1 cellular context compared by ENCODE assay signal in the genomic region with DNA sequence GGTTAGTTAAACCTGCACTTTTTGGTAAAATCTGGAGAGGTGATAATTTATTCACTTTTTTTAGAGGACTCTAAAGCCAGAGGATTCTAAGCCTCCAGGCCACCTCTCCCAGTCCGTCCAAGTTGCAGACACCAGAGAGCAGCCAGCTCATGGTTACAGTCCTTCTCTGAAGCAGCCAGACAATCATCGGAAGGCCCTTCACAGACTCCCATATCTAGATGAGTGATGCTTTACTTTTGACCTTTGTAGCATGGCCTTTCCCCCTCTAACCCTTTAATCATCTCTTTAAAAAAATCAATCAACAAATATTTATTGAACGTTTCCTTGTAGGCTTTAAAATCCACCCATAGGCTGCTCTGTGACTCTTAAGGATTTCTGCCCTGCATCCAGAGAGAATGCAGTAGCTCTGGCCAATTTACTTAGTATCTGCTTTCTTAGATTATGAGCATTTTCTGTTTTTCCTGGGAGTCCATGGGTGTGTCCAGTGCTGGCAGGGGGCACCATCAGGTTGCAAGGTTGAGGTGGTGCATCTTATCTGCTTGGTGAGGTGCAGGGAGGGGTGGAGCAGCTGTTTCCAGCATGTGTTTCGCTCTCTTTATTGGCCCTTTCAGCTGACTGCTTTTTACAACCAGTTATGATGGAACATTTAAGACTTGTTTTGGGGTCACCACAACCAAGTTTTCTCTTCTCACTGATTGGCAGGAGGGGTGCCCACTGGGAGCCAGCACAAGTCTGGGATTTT.
TF ChIP-seq lines count a peak whose summit lies in the region.

No MANE protein-coding gene starts in this region.

TF ChIP-seq in HepG2, 621 proteins besides CTCF, POLR2A, EP300 and RAD21:
- TF ChIP-seq, protein P1, sequence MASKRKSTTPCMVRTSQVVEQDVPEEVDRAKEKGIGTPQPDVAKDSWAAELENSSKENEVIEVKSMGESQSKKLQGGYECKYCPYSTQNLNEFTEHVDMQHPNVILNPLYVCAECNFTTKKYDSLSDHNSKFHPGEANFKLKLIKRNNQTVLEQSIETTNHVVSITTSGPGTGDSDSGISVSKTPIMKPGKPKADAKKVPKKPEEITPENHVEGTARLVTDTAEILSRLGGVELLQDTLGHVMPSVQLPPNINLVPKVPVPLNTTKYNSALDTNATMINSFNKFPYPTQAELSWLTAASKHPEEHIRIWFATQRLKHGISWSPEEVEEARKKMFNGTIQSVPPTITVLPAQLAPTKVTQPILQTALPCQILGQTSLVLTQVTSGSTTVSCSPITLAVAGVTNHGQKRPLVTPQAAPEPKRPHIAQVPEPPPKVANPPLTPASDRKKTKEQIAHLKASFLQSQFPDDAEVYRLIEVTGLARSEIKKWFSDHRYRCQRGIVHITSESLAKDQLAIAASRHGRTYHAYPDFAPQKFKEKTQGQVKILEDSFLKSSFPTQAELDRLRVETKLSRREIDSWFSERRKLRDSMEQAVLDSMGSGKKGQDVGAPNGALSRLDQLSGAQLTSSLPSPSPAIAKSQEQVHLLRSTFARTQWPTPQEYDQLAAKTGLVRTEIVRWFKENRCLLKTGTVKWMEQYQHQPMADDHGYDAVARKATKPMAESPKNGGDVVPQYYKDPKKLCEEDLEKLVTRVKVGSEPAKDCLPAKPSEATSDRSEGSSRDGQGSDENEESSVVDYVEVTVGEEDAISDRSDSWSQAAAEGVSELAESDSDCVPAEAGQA (IDR thresholded peaks at IDR 0.05; ENCODE audit: low read depth) = no peak
- TF ChIP-seq, protein P1 (CRISPR knock-in tag; IDR thresholded peaks at IDR 0.05; ENCODE audit: borderline replicate concordance) = no peak
- TF ChIP-seq, protein P2, sequence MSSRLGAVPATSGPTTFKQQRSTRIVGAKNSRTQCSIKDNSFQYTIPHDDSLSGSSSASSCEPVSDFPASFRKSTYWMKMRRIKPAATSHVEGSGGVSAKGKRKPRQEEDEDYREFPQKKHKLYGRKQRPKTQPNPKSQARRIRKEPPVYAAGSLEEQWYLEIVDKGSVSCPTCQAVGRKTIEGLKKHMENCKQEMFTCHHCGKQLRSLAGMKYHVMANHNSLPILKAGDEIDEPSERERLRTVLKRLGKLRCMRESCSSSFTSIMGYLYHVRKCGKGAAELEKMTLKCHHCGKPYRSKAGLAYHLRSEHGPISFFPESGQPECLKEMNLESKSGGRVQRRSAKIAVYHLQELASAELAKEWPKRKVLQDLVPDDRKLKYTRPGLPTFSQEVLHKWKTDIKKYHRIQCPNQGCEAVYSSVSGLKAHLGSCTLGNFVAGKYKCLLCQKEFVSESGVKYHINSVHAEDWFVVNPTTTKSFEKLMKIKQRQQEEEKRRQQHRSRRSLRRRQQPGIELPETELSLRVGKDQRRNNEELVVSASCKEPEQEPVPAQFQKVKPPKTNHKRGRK (CRISPR knock-in tag; IDR thresholded peaks at IDR 0.05) = no peak
- TF ChIP-seq, protein P3, sequence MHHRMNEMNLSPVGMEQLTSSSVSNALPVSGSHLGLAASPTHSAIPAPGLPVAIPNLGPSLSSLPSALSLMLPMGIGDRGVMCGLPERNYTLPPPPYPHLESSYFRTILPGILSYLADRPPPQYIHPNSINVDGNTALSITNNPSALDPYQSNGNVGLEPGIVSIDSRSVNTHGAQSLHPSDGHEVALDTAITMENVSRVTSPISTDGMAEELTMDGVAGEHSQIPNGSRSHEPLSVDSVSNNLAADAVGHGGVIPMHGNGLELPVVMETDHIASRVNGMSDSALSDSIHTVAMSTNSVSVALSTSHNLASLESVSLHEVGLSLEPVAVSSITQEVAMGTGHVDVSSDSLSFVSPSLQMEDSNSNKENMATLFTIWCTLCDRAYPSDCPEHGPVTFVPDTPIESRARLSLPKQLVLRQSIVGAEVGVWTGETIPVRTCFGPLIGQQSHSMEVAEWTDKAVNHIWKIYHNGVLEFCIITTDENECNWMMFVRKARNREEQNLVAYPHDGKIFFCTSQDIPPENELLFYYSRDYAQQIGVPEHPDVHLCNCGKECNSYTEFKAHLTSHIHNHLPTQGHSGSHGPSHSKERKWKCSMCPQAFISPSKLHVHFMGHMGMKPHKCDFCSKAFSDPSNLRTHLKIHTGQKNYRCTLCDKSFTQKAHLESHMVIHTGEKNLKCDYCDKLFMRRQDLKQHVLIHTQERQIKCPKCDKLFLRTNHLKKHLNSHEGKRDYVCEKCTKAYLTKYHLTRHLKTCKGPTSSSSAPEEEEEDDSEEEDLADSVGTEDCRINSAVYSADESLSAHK (CRISPR knock-in tag; IDR thresholded peaks at IDR 0.05; ENCODE audit: borderline replicate concordance) = no peak
- TF ChIP-seq ZNF781 (CRISPR knock-in tag; IDR thresholded peaks at IDR 0.05; ENCODE audit: borderline replicate concordance, not compliant biosample characterization) = no peak
- TF ChIP-seq, protein P4, sequence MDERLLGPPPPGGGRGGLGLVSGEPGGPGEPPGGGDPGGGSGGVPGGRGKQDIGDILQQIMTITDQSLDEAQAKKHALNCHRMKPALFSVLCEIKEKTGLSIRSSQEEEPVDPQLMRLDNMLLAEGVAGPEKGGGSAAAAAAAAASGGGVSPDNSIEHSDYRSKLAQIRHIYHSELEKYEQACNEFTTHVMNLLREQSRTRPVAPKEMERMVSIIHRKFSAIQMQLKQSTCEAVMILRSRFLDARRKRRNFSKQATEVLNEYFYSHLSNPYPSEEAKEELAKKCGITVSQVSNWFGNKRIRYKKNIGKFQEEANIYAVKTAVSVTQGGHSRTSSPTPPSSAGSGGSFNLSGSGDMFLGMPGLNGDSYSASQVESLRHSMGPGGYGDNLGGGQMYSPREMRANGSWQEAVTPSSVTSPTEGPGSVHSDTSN (CRISPR knock-in tag; IDR thresholded peaks at IDR 0.05) = no peak
- TF ChIP-seq NCOA1 (CRISPR knock-in tag; IDR thresholded peaks at IDR 0.05) = 0 out of 2 replicates have a peak, but pooled peaks have one; percentile 33
- TF ChIP-seq KAT2B (IDR thresholded peaks at IDR 0.05; ENCODE audit: borderline replicate concordance, low read depth, low read length) = 0 out of 2 replicates have a peak, but pooled peaks have one; percentile 24
TF ChIP-seq in HepG2: peak in this region for 2.
